ENCODE assay signal across 9 cellular contexts in genomic region chr1:40386311-40386778, GRCh38. TPM values are rescaled to one million over a fixed set of nuclear protein-coding genes. Genes with fewer than 3 reads are reported as not detected.
DNase-seq lines count a peak whose midpoint lies in the region; ATAC-seq, FAIRE-seq and TF ChIP-seq lines count a peak whose summit lies in the region.
"Had no signal": no experiment of that assay in that cellular context is flagged by ENCODE, and none has a peak within 500 bp of the region (broad histone marks: within the 10 kb centered on the region; RNA-seq: fewer than 3 reads in every experiment).

No MANE protein-coding gene starts in this region.

- peak overlapping the region; percentile 95 for H3K4me3 ChIP-seq in CD4-positive, CD25-positive, alpha-beta regulatory T cell (ENCODE audit: low read depth, low read length)
- peak overlapping the region; percentile 50 for H3K4me3 ChIP-seq in MM.1S (ENCODE audit: low read length)
- no peak overlapping the region for H3K4me3 ChIP-seq in pancreas

- ATAC-seq in CD4-positive, CD25-positive, alpha-beta regulatory T cell (ENCODE audit: low read depth in 2 of 2) = no peak
- no peak for ATAC-seq in effector memory CD8-positive, alpha-beta T cell (replicated peaks)
- ATAC-seq in pancreas = no peak
- ATAC-seq in GM21526 (IDR thresholded peaks at IDR 0.05; ENCODE audit: low FRiP score, unreplicated experiment) = no peak
- no peak for ATAC-seq in GM18867 (IDR thresholded peaks at IDR 0.05; ENCODE audit: unreplicated experiment)

- H3K36me3 ChIP-seq in CD4-positive, CD25-positive, alpha-beta regulatory T cell (ENCODE audit: control insufficient read depth, insufficient read depth, low read length) = peaks cover 15% of the 10 kb centered on the region
- 0 out of 2 replicates have a peak, but pooled peaks cover 4% of the 10 kb centered on the region for H3K36me3 ChIP-seq in MM.1S (replicated peaks; ENCODE audit: insufficient read depth, low read length)
- H3K36me3 ChIP-seq in pancreas = no peaks in the 10 kb centered on the region

- no peak overlapping the region for H2AFZ ChIP-seq in MM.1S (ENCODE audit: low read length)

- H3K27ac ChIP-seq in CD4-positive, CD25-positive, alpha-beta regulatory T cell (ENCODE audit: insufficient read depth, low read length, poor library complexity, severe bottlenecking) = peak overlapping the region; percentile 99
- H3K27ac ChIP-seq in MM.1S (ENCODE audit: low read length) (peak overlapping the region; percentile 99), pancreas (peak overlapping the region in 3 of 4 donors; percentile 48 to 87 (median 86))

- no peak for DNase-seq in CD4-positive, CD25-positive, alpha-beta regulatory T cell
- DNase-seq in MM.1S (no peak), pancreas (no peak), Kasumi-1 (lab: John Stamatoyannopoulos, UW) (no peak), iPS-NIHi7 (ENCODE audit: extremely low spot score) (no peak)
- no peak for DNase-seq in effector memory CD8-positive, alpha-beta T cell
- DNase-seq: NCI-H774 had no signal

- H3K4me3 Mint-ChIP-seq in CD4-positive, CD25-positive, alpha-beta regulatory T cell = peak overlapping the region; percentile 84 to 100 (median 96)
- H3K4me3 Mint-ChIP-seq in effector memory CD8-positive, alpha-beta T cell = peak overlapping the region; percentile 80 to 83

- H3K9ac ChIP-seq in MM.1S (ENCODE audit: low read length) = peak overlapping the region; percentile 89

- H3K27ac Mint-ChIP-seq in CD4-positive, CD25-positive, alpha-beta regulatory T cell = peak overlapping the region; percentile 97 to 99 (median 98)
- peak overlapping the region; percentile 97 to 99 for H3K27ac Mint-ChIP-seq in effector memory CD8-positive, alpha-beta T cell

- H3K4me2 ChIP-seq in MM.1S (ENCODE audit: low read depth, low read length) = peak overlapping the region; percentile 94

- H3K9me2 ChIP-seq in MM.1S (replicated peaks; ENCODE audit: insufficient read depth, low read length) = no peaks in the 10 kb centered on the region

- H3K4me1 ChIP-seq in CD4-positive, CD25-positive, alpha-beta regulatory T cell (ENCODE audit: control insufficient read depth, insufficient read depth, low read length, poor library complexity, severe bottlenecking) = peaks cover 91% of the 10 kb centered on the region
- peaks cover 86% of the 10 kb centered on the region for H3K4me1 ChIP-seq in MM.1S (ENCODE audit: low read length)
- H3K4me1 ChIP-seq in pancreas = peaks cover 69 to 83% (median 70%) of the 10 kb centered on the region in 3 donors

- H3K27me3 Mint-ChIP-seq in CD4-positive, CD25-positive, alpha-beta regulatory T cell = peaks cover 7% of the 10 kb centered on the region
- no peaks in the 10 kb centered on the region for H3K27me3 Mint-ChIP-seq in effector memory CD8-positive, alpha-beta T cell

- peaks cover 77% of the 10 kb centered on the region for H3F3A ChIP-seq in MM.1S (ENCODE audit: insufficient read depth, low read length)

- no peaks in the 10 kb centered on the region for H3K9me3 ChIP-seq in CD4-positive, CD25-positive, alpha-beta regulatory T cell (ENCODE audit: control insufficient read depth in 2 of 2, low read length in 2 of 2)
- H3K9me3 ChIP-seq in MM.1S (replicated peaks; ENCODE audit: insufficient read depth, low read length) = no peaks in the 10 kb centered on the region
- no peaks in the 10 kb centered on the region for H3K9me3 ChIP-seq in pancreas

- no peak for FAIRE-seq in pancreas (lab: Jason Lieb, UNC)

- 78 to 86% methylated on average over 5 of the region's 5 CpGs for WGBS in pancreas, 2 donors

- intact Hi-C loops in pancreas (cut with DNase I) = no loop called here

- peaks cover 39% of the 10 kb centered on the region for H3K36me3 Mint-ChIP-seq in CD4-positive, CD25-positive, alpha-beta regulatory T cell
- H3K36me3 Mint-ChIP-seq in effector memory CD8-positive, alpha-beta T cell (ENCODE audit: insufficient read depth) = peaks cover 50% of the 10 kb centered on the region

- H3K9me3 Mint-ChIP-seq in CD4-positive, CD25-positive, alpha-beta regulatory T cell = no peaks in the 10 kb centered on the region
- no peaks in the 10 kb centered on the region for H3K9me3 Mint-ChIP-seq in effector memory CD8-positive, alpha-beta T cell

- no peaks in the 10 kb centered on the region for H4K20me1 ChIP-seq in MM.1S (ENCODE audit: insufficient read depth, low read length)

- H3K79me2 ChIP-seq in MM.1S (ENCODE audit: low read length) = peaks cover 86% of the 10 kb centered on the region

- H3K4me1 Mint-ChIP-seq in CD4-positive, CD25-positive, alpha-beta regulatory T cell = peaks cover 17 to 92% (median 77%) of the 10 kb centered on the region in 4 donors
- peaks cover 75 to 78% of the 10 kb centered on the region in 2 donors for H3K4me1 Mint-ChIP-seq in effector memory CD8-positive, alpha-beta T cell (ENCODE audit: low read depth in 2 of 2)

- TF ChIP-seq CTCF in MM.1S (IDR thresholded peaks at IDR 0.05; ENCODE audit: low read length) (no peak), pancreas (IDR thresholded peaks at IDR 0.05) (no peak)

- no peaks in the 10 kb centered on the region for H3K27me3 ChIP-seq in CD4-positive, CD25-positive, alpha-beta regulatory T cell (ENCODE audit: control insufficient read depth, insufficient read depth, low read length)
- no peaks in the 10 kb centered on the region for H3K27me3 ChIP-seq in MM.1S (replicated peaks; ENCODE audit: insufficient read depth, low read length)
- no peaks in the 10 kb centered on the region for H3K27me3 ChIP-seq in pancreas

RNA-seq across cellular contexts. Expression of gene SMAP2, which starts 12.8 kb away (rescaled TPM):
- total RNA-seq in CD4-positive, CD25-positive, alpha-beta regulatory T cell = 341 TPM
- polyA plus RNA-seq in CD4-positive, CD25-positive, alpha-beta regulatory T cell = 100 to 1,000 TPM; 297 to 472 (median 407) TPM
- 10 to 100 TPM in 3 of 6 donors, 1 to 10 TPM in 3; 7.2 to 26.1 (median 12.3) TPM for total RNA-seq in pancreas
- 10 to 100 TPM in 1 of 2 donors, 1 to 10 TPM in 1; 9.6 to 19.0 TPM for polyA plus RNA-seq in pancreas

Comparison
In these comparisons a context has a peak if more than half of its experiments do, and no peak if none do; other contexts are left out.
1. H3K4me3 ChIP-seq: peak in CD4-positive, CD25-positive, alpha-beta regulatory T cell (single experiment) and MM.1S (single experiment); none in pancreas (0 of 4).
2. RNA of gene SMAP2, which starts 12.8 kb away (total RNA-seq): 341 TPM in CD4-positive, CD25-positive, alpha-beta regulatory T cell (single experiment); 7.2 to 26.1 TPM in pancreas; every median in the first group is over 10 times any median in the second.
3. Peak in every context shown above with its lines, with median percentiles within 50 percentile points of each other: H3K27ac ChIP-seq.